Comparison of ENCODE assay signal across 8 cellular contexts in the genomic region with DNA sequence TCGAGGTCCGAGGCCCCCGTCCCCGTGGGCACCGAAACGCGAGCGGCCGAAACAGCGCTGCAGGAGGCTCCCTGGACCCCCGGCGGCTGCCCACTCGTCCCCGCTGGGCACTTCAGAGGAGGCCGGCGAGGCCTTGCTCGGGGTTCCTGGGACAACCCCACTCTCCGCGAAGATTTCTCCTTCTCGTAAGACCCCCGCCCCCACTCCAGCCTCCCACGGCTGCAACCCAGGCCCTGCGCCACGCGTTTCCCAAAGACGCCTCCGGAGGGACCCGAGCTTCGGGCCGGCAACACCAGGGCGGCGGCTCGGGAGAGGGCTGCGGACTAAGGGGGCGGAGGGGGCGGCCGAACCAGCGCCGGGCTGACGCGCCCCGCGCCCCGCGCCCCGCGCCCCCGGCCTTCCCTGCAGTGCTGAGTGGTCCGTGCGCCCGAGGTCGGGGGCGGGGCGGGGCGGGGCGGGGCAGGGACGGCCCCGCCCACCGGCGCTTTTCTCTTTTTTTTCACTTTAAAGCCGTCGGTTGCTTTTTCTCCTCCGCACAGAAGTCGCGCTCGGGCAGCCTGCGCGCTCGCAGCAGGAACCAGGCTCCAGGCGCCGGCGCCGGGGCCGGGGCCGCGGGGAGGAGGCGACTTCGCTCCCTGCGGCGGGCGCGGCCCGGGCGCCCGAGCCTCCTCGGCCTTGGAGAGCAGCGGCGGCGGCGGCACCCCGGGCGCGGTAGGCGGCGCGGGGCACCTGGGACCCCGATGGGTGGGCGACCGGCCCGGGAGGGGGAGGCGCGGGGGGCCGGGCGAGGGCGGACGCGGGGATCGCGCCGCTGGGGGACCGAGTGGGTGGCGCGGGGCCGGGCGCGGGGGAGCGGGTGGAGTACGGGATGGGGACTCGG. TPM values are rescaled to one million over a fixed set of nuclear protein-coding genes. Genes with fewer than 3 reads are reported as not detected.
DNase-seq lines count a peak whose midpoint lies in the region; ATAC-seq and TF ChIP-seq lines count a peak whose summit lies in the region.

Gene SPSB1 (plus strand): TSS at position 534 of the 880 bp plus-strand sequence. CDS start 62,998 bp downstream, outside the sequence.

- H3K9me3 ChIP-seq in adrenal gland (replicated peaks in 1 of 3) (peaks cover 0 to 13% (median 0%) of the 10 kb centered on the region in 3 donors), vagina (peaks cover 6% of the 10 kb centered on the region)

- H3K36me3 ChIP-seq in adrenal gland (replicated peaks in 1 of 2) (no peaks in the 10 kb centered on the region), vagina (no peaks in the 10 kb centered on the region)

- TF ChIP-seq RAD21 in Ishikawa (IDR thresholded peaks at IDR 0.05; ENCODE audit: low read depth), result no peak

- no peak for TF ChIP-seq EP300 in Ishikawa (IDR thresholded peaks at IDR 0.05; ENCODE audit: borderline replicate concordance)

- 0 to 2% (median 1%) methylated on average over 5 to 112 of the region's 119 CpGs for WGBS in adrenal gland, 4 donors

- peak; percentile 81 to 92 for TF ChIP-seq POLR2A in adrenal gland (IDR thresholded peaks at IDR 0.05)
- TF ChIP-seq POLR2A in vagina (IDR thresholded peaks at IDR 0.05), result peak in 1 of 2 donors; percentile 90

- H3K27ac ChIP-seq in adrenal gland, result peak within 1 kb of the TSS in 4 of 5 donors; percentile 59 to 93 (median 87)
- H3K27ac ChIP-seq in vagina, result peak within 1 kb of the TSS; percentile 98

- H3K4me1 ChIP-seq in adrenal gland (replicated peaks in 1 of 2) (peaks cover 14 to 36% of the 10 kb centered on the region in 2 donors), vagina (peaks cover 60% of the 10 kb centered on the region)

- DNase-seq in GM12864 (ENCODE audit: low read depth) (no peak), SW480 (ENCODE audit: low spot score) (peak; percentile 75), adrenal gland (peak; percentile 67 to 80 (median 79)), left cardiac atrium (peak; percentile 76), pons (ENCODE audit: low spot score) (peak; percentile 70), vagina (ENCODE audit: extremely low spot score in 2 of 2) (no peak)

- H3K27me3 ChIP-seq in adrenal gland (no peaks in the 10 kb centered on the region), vagina (no peaks in the 10 kb centered on the region)

- ATAC-seq in left cardiac atrium (peak; percentile 73 to 79), GM21447 (IDR thresholded peaks at IDR 0.05; ENCODE audit: unreplicated experiment) (no peak)

- TF ChIP-seq CTCF in GM12864 (IDR thresholded peaks at IDR 0.05; ENCODE audit: low read depth, low read length, missing control alignments) (no peak), adrenal gland (IDR thresholded peaks at IDR 0.05) (no peak), vagina (IDR thresholded peaks at IDR 0.05) (no peak)

- intact Hi-C loops in adrenal gland (cut with DNase I), result no loop called here
- intact Hi-C loops in left cardiac atrium (cut with DNase I), result loop anchor here (5.0 to 10.0 kb wide), 3 partner anchors 82 to 150 kb away; no protein-coding TSS in a partner anchor
- intact Hi-C loops in vagina (cut with DNase I), result loop anchor here (2.0 kb wide), 1 partner anchor 82 kb away; no protein-coding TSS in a partner anchor

- peak within 1 kb of the TSS; percentile 59 for H3K4me3 ChIP-seq in GM12864 (ENCODE audit: low read depth, low read length)
- H3K4me3 ChIP-seq in adrenal gland, result peak within 1 kb of the TSS; percentile 19 to 94 (median 31)
- H3K4me3 ChIP-seq in vagina, result peak within 1 kb of the TSS; percentile 94 to 98

TF ChIP-seq in Ishikawa, 13 proteins besides CTCF, POLR2A, EP300 and RAD21:
- no peak for TF ChIP-seq FOXM1 (IDR thresholded peaks at IDR 0.05; ENCODE audit: borderline replicate concordance, low read depth)
- TF ChIP-seq TEAD4 (IDR thresholded peaks at IDR 0.05), result no peak
- TF ChIP-seq CREB1 (IDR thresholded peaks at IDR 0.05; ENCODE audit: low read depth), result no peak
- TF ChIP-seq USF1 (IDR thresholded peaks at IDR 0.05), result no peak
- no peak; the same call in 1 of the 2 replicates for TF ChIP-seq MAX (IDR thresholded peaks at IDR 0.05)
- TF ChIP-seq TCF12 (IDR thresholded peaks at IDR 0.05; ENCODE audit: low read depth), result no peak; the same call in 1 of the 2 replicates
- TF ChIP-seq TAF1 (IDR thresholded peaks at IDR 0.05; ENCODE audit: low read depth), result peak; percentile 59; the same call in 1 of the 2 replicates
- no peak for TF ChIP-seq EGR1 (IDR thresholded peaks at IDR 0.05)
- no peak for TF ChIP-seq CEBPB (IDR thresholded peaks at IDR 0.05)
- no peak for TF ChIP-seq YY1 (IDR thresholded peaks at IDR 0.05; ENCODE audit: low read depth)
- TF ChIP-seq ZBTB7A (IDR thresholded peaks at IDR 0.05; ENCODE audit: low read depth), result peak; percentile 75; the same call in 1 of the 2 replicates
- no peak for TF ChIP-seq NFIC (IDR thresholded peaks at IDR 0.05)
- TF ChIP-seq, protein P1, sequence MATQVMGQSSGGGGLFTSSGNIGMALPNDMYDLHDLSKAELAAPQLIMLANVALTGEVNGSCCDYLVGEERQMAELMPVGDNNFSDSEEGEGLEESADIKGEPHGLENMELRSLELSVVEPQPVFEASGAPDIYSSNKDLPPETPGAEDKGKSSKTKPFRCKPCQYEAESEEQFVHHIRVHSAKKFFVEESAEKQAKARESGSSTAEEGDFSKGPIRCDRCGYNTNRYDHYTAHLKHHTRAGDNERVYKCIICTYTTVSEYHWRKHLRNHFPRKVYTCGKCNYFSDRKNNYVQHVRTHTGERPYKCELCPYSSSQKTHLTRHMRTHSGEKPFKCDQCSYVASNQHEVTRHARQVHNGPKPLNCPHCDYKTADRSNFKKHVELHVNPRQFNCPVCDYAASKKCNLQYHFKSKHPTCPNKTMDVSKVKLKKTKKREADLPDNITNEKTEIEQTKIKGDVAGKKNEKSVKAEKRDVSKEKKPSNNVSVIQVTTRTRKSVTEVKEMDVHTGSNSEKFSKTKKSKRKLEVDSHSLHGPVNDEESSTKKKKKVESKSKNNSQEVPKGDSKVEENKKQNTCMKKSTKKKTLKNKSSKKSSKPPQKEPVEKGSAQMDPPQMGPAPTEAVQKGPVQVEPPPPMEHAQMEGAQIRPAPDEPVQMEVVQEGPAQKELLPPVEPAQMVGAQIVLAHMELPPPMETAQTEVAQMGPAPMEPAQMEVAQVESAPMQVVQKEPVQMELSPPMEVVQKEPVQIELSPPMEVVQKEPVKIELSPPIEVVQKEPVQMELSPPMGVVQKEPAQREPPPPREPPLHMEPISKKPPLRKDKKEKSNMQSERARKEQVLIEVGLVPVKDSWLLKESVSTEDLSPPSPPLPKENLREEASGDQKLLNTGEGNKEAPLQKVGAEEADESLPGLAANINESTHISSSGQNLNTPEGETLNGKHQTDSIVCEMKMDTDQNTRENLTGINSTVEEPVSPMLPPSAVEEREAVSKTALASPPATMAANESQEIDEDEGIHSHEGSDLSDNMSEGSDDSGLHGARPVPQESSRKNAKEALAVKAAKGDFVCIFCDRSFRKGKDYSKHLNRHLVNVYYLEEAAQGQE (IDR thresholded peaks at IDR 0.05; ENCODE audit: low read depth), result no peak

RNA-seq across cellular contexts. Expression of gene SPSB1, which starts in this region (rescaled TPM):
- total RNA-seq in adrenal gland (10 to 100 TPM in 5 of 8 donors, 1 to 10 TPM in 3; 8.4 to 14.0 (median 10.2) TPM), left cardiac atrium (10 to 100 TPM; 16.8 to 19.1 TPM), vagina (40.0 TPM)
- 10 to 100 TPM in 1 of 3 donors, 1 to 10 TPM in 2; 5.1 to 12.9 (median 5.5) TPM for polyA plus RNA-seq in adrenal gland

Comparison
In these comparisons a context has a peak if more than half of its experiments do, and no peak if none do; other contexts are left out.
1. DNase-seq: peak in SW480 (single experiment), adrenal gland (7 of 7), left cardiac atrium (single experiment) and pons (single experiment); none in GM12864 (single experiment) and vagina (0 of 2).
2. H3K4me3 ChIP-seq: peak in every context shown above with its lines; median percentile 96 in vagina; 59 in GM12864; 31 in adrenal gland.
3. intact Hi-C loops: an anchor here in left cardiac atrium (5.0 to 10.0 kb wide) and vagina (2.0 kb wide); none called in adrenal gland.